Comparison of ENCODE assay signal across 8 cellular contexts in the genomic region with DNA sequence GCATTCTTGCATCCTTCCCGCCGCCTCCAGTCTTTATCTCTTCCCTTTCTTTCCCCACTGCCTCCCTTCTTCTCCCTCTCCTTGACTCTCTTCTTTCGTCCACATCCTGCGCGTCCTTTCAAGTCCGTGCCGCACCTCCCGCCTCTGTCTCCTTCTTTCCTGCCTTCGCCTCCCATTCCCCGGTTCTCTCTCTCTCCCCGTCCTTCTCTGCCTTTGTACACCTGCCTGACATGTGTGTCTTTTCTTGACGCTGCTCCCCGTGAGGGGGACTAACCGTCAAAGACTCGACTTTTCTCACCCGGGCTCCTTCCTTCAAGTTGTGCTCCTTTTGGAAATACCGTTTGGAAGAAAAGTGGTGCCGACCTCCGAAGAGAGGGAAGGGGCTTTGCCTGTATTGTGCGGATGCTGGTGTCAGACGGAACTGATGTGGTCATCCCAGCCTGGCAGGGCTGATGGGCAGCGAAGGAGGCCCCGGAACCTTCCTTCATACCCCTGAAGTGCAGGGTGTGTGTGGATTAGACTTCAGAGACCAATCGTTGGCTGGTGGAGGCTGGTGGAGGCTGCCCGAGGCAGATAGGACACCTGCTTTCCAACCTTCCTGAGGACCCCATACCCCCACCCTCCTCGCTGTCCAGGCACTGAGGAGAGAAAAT. TPM values are rescaled to one million over a fixed set of nuclear protein-coding genes. Genes with fewer than 3 reads are reported as not detected.
DNase-seq lines count a peak whose midpoint lies in the region; ATAC-seq and TF ChIP-seq lines count a peak whose summit lies in the region.

No MANE protein-coding gene starts in this region.

- no peak overlapping the region for H4K8ac ChIP-seq in trophoblast cell (ENCODE audit: low read depth, low read length)

- ATAC-seq in GM21825 (IDR thresholded peaks at IDR 0.05; ENCODE audit: unreplicated experiment) (no peak), HG03159 (IDR thresholded peaks at IDR 0.05; ENCODE audit: unreplicated experiment) (no peak)

- H3K23ac ChIP-seq in trophoblast cell (ENCODE audit: low read length) = peak overlapping the region; percentile 50

- H2AFZ ChIP-seq in trophoblast cell (ENCODE audit: insufficient read depth, low read length, poor library complexity) = no peak overlapping the region

- H2BK12ac ChIP-seq in trophoblast cell (ENCODE audit: low read length) = no peak overlapping the region

- H3K14ac ChIP-seq in trophoblast cell (ENCODE audit: low read length) = no peak overlapping the region

- no peak overlapping the region for H2AK5ac ChIP-seq in trophoblast cell (ENCODE audit: low read length)

- peaks cover 2% of the 10 kb centered on the region for H3K79me1 ChIP-seq in trophoblast cell (ENCODE audit: low read length)

- peaks cover 1% of the 10 kb centered on the region for H3K4me1 ChIP-seq in SJCRH30
- H3K4me1 ChIP-seq in trophoblast cell (ENCODE audit: control insufficient read depth in 1 of 2, insufficient read depth in 2 of 2, low read length in 2 of 2) = no peaks in the 10 kb centered on the region

- H3K27me3 ChIP-seq in SJCRH30 (no peaks in the 10 kb centered on the region), trophoblast cell (ENCODE audit: insufficient read depth, low read length) (peaks cover 35% of the 10 kb centered on the region)

- 0 out of 2 replicates have a peak, but pooled peaks cover 2% of the 10 kb centered on the region for H3K9me3 ChIP-seq in SJCRH30 (replicated peaks)
- H3K9me3 ChIP-seq in trophoblast cell (ENCODE audit: insufficient read depth, low read depth, low read length) = no peaks in the 10 kb centered on the region

- H3K18ac ChIP-seq in trophoblast cell (ENCODE audit: low read length) = no peak overlapping the region

- H3K4ac ChIP-seq in trophoblast cell (ENCODE audit: low read depth, low read length) = no peak overlapping the region

- WGBS in trophoblast cell (ENCODE audit: extremely low coverage, insufficient coverage, insufficient read length) = no CpG with 5 or more reads among the region's 26 CpGs

- DNase-seq in ELF-1 (ENCODE audit: low read depth, low spot score) (peak; percentile 16), SJCRH30 (no peak), fibroblast of mammary gland (ENCODE audit: low read depth) (peak; percentile 4), trophoblast cell (no peak), DMS114 treated with DMSO at 0.1 percent for 48 hours (lab: John Stamatoyannopoulos, UW; ENCODE audit: unreplicated experiment) (no peak), islet precursor cell (no peak)

- no peaks in the 10 kb centered on the region for H3K36me3 ChIP-seq in SJCRH30
- no peaks in the 10 kb centered on the region for H3K36me3 ChIP-seq in trophoblast cell (ENCODE audit: control insufficient read depth in 1 of 2, insufficient read depth in 2 of 2, low read length in 2 of 2)

- H3K9ac ChIP-seq in trophoblast cell (ENCODE audit: low read length) = no peak overlapping the region

- no peak overlapping the region for H4K91ac ChIP-seq in trophoblast cell (ENCODE audit: low read depth, low read length)

- no peaks in the 10 kb centered on the region for H3K79me2 ChIP-seq in trophoblast cell (ENCODE audit: control insufficient read depth, insufficient read depth, low read length, poor library complexity)

- no peak for TF ChIP-seq CTCF in fibroblast of mammary gland (conservative IDR thresholded peaks at IDR 0.05; ENCODE audit: control insufficient read depth, insufficient read depth, low read depth, low read length)

- no peak overlapping the region for H2BK120ac ChIP-seq in trophoblast cell (ENCODE audit: insufficient read depth, low read length, poor library complexity)

- peak overlapping the region; percentile 51 for H3K4me3 ChIP-seq in SJCRH30
- peak overlapping the region; percentile 23 for H3K4me3 ChIP-seq in fibroblast of mammary gland (ENCODE audit: control insufficient read depth, low read depth, low read length)
- peak overlapping the region; percentile 80 for H3K4me3 ChIP-seq in trophoblast cell (ENCODE audit: low read depth, low read length)

- H2BK5ac ChIP-seq in trophoblast cell (ENCODE audit: low read depth, low read length, poor library complexity) = no peak overlapping the region

- peak overlapping the region; percentile 96 for H3K4me2 ChIP-seq in trophoblast cell (ENCODE audit: low read length)

- H3K27ac ChIP-seq in SJCRH30 (no peak overlapping the region), trophoblast cell (ENCODE audit: low read depth, low read length) (no peak overlapping the region)

- no peak overlapping the region for H4K12ac ChIP-seq in trophoblast cell (ENCODE audit: low read depth, low read length)

RNA-seq across cellular contexts. Expression of a gene that starts 0.9 kb away (rescaled TPM):
- 0.13 and 0.14 TPM in 2 replicates for total RNA-seq in SJCRH30 (2014; rRNA removed; shearing (Covaris generic))
- 3.7 and 3.9 TPM in 2 replicates for polyA plus RNA-seq in trophoblast cell (2013)

Comparison
In these comparisons a context has a peak if more than half of its experiments do, and no peak if none do; other contexts are left out.
1. DNase-seq: peak in ELF-1 (single experiment) and fibroblast of mammary gland (single experiment); none in SJCRH30 (0 of 2), trophoblast cell (0 of 2), DMS114 treated with DMSO at 0.1 percent for 48 hours (single experiment) and islet precursor cell (single experiment).
2. H3K4me3 ChIP-seq: peak in every context shown above with its lines; median percentile 80 in trophoblast cell; 51 in SJCRH30; 23 in fibroblast of mammary gland.